Comparison of ENCODE assay signal across 21 cellular contexts in genomic region chr2:146912536-146912935, GRCh38.
"Had no signal": no experiment of that assay in that cellular context is flagged by ENCODE, and none has a peak within 500 bp of the region (broad histone marks: within the 10 kb centered on the region; RNA-seq: fewer than 3 reads in every experiment).

No MANE protein-coding gene starts in this region.

- H3K9me3 ChIP-seq: neutrophil, pancreas, prostate gland, right lobe of liver, sigmoid colon, stomach, thoracic aorta, thyroid gland, tibial nerve, upper lobe of left lung, vagina had no signal

- H3K36me3 ChIP-seq: neutrophil, pancreas, prostate gland, right lobe of liver, sigmoid colon, stomach, thoracic aorta, thyroid gland, tibial nerve, upper lobe of left lung, vagina had no signal

- H3K4me1 ChIP-seq: pancreas, prostate gland, right lobe of liver, stomach, thyroid gland, tibial nerve, upper lobe of left lung had no signal

- H3K27me3 ChIP-seq: neutrophil, pancreas, right lobe of liver, sigmoid colon, stomach, thyroid gland, tibial nerve, upper lobe of left lung, vagina had no signal

- DNase-seq: nephron progenitor cell; nucleus accumbens; pancreas; right cardiac atrium; right lobe of liver; sigmoid colon; stimulated activated CD4-positive, alpha-beta T cell treated with anti-CD3 and anti-CD28 coated beads, Interleukin-15, amount 100 ng/mL, for 24 hours; stimulated activated CD4-positive, alpha-beta T cell treated with anti-CD3 and anti-CD28 coated beads, Interleukin-2, amount 100 ng/mL, for 24 hours; stimulated activated CD4-positive, alpha-beta T cell treated with anti-CD3 and anti-CD28 coated beads, Interleukin-2, amount 100 ng/mL, for 48 hours; stimulated activated CD4-positive, alpha-beta T cell treated with anti-CD3 and anti-CD28 coated beads, Interleukin-4, amount 100 ng/mL, for 24 hours; stimulated activated naive B cell treated with anti-CD40 and anti-IgM and Interleukin-4, amounts not matched to agents 10 μg/mL and 1 μg/mL and 100 μg/mL, for 72 hours; stimulated activated naive CD4-positive, alpha-beta T cell treated with Interleukin-2 at 50 U/mL for 16 hours; stomach; thyroid gland; trophoblast cell; upper lobe of left lung had no signal

- H3K4me3 ChIP-seq: pancreas, prostate gland, right lobe of liver, sigmoid colon, stomach, thoracic aorta, thyroid gland, tibial nerve, upper lobe of left lung, vagina had no signal

- H3K27ac ChIP-seq: neutrophil, pancreas, prostate gland, right lobe of liver, sigmoid colon, stomach, thoracic aorta, thyroid gland, tibial nerve, upper lobe of left lung, vagina had no signal
